ENCODE assay signal across 1 cellular context in genomic region chr14:102076793-102077759, GRCh38.
TF ChIP-seq lines count a peak whose summit lies in the region.

No MANE protein-coding gene starts in this region.

TF ChIP-seq in HCT116, 20 proteins besides CTCF, POLR2A, EP300 and RAD21 (continued from another document):
- no peak for TF ChIP-seq ZBTB33 (IDR thresholded peaks at IDR 0.05; ENCODE audit: extremely low read depth, insufficient replicate concordance, low read length)
- TF ChIP-seq ATF3 (IDR thresholded peaks at IDR 0.05): no peak
- TF ChIP-seq CEBPB (IDR thresholded peaks at IDR 0.05; ENCODE audit: low read depth): no peak
- TF ChIP-seq ZNF274 (IDR thresholded peaks at IDR 0.05; ENCODE audit: low read depth, low read length): no peak
- TF ChIP-seq CBX3 (IDR thresholded peaks at IDR 0.05; ENCODE audit: low read depth): no peak
- TF ChIP-seq SRF (IDR thresholded peaks at IDR 0.05; ENCODE audit: low read depth): no peak
- TF ChIP-seq TCF7L2 (IDR thresholded peaks at IDR 0.05; ENCODE audit: borderline replicate concordance, extremely low read depth, insufficient read depth, insufficient read length): no peak
- TF ChIP-seq POLR2AphosphoS5 (IDR thresholded peaks at IDR 0.05; ENCODE audit: low read depth, low read length): no peak
TF ChIP-seq in HCT116: peak in this region for 0.
